16 cellular contexts compared by ENCODE assay signal in genomic region chr22:42906605-42907338, GRCh38. TPM values are rescaled to one million over a fixed set of nuclear protein-coding genes. Genes with fewer than 3 reads are reported as not detected.
A peak's percentile ranks its signal among the peaks of the same experiment; 100 is the strongest.
DNase-seq lines count a peak whose midpoint lies in the region; ATAC-seq and TF ChIP-seq lines count a peak whose summit lies in the region.
"Had no signal": no experiment of that assay in that cellular context is flagged by ENCODE, and none has a peak within 500 bp of the region (broad histone marks: within the 10 kb centered on the region; RNA-seq: fewer than 3 reads in every experiment).

No MANE protein-coding gene starts in this region.

- peaks cover 0 to 41% (median 17%) of the 10 kb centered on the region in 3 donors for H3K36me3 ChIP-seq in tibial artery

- H3K4me3 ChIP-seq in tibial artery (no peak overlapping the region), lower leg skin (ENCODE audit: low read depth, poor library complexity, severe bottlenecking) (no peak overlapping the region)
- H3K4me3 ChIP-seq: SJCRH30 had no signal

- intact Hi-C loops in tibial artery (cut with DNase I; ENCODE audit: low total_unique reads) (loop anchor here (10.0 kb wide), 2 partner anchors 58 to 108 kb away; partner anchors contain the start of gene PACSIN2), lower leg skin (cut with DNase I; ENCODE audit: low total_unique reads) (loop anchor here (5.0 kb wide), 1 partner anchor 1196 kb away; no protein-coding TSS in a partner anchor)

- peak overlapping the region; percentile 52 for H3K27ac Mint-ChIP-seq in endothelial cell (ENCODE audit: unreplicated experiment)
- H3K27ac Mint-ChIP-seq: activated CD4-positive, alpha-beta T cell treated with anti-CD3 and anti-CD28 coated beads, Interleukin-2, amount 10 ng/mL, durations not matched to agents 24 days and 14 days had no signal

- TF ChIP-seq CTCF in endothelial cell (IDR thresholded peaks at IDR 0.05; ENCODE audit: unreplicated experiment): no peak
- TF ChIP-seq CTCF in tibial artery (IDR thresholded peaks at IDR 0.05): no peak
- TF ChIP-seq CTCF in lower leg skin (IDR thresholded peaks at IDR 0.05): no peak

- no peak overlapping the region for H3K4me3 Mint-ChIP-seq in endothelial cell (ENCODE audit: unreplicated experiment)
- H3K4me3 Mint-ChIP-seq: activated CD4-positive, alpha-beta T cell treated with anti-CD3 and anti-CD28 coated beads, Interleukin-2, amount 10 ng/mL, durations not matched to agents 24 days and 14 days had no signal

- WGBS in lower leg skin, 2 donors: 36 to 54% methylated on average over 6 of the region's 6 CpGs

- no peaks in the 10 kb centered on the region for H3K9me3 ChIP-seq in tibial artery
- H3K9me3 ChIP-seq: SJCRH30 had no signal

- DNase-seq in NCI-H446 (lab: John Stamatoyannopoulos, UW) (peak; percentile 82 to 93), endothelial cell (ENCODE audit: low spot score) (no peak), medulla oblongata (ENCODE audit: extremely low spot score) (peak; percentile 62), tibial artery (peak; percentile 71 to 86), lower leg skin (ENCODE audit: low spot score in 2 of 2) (no peak), DMS53 (lab: John Stamatoyannopoulos, UW) (no peak), NCI-H146 treated with DMSO at 0.1 percent for 48 hours (lab: John Stamatoyannopoulos, UW; ENCODE audit: unreplicated experiment) (no peak)
- DNase-seq: activated CD4-positive, alpha-beta T cell treated with anti-CD3 and anti-CD28 coated beads, Interleukin-2, amount 10 ng/mL, durations not matched to agents 24 days and 14 days; DND-41; erythroblast; Karpas-422; mesenchymal stem cell; NCI-H510A treated with DMSO at 0.1 percent for 48 hours; SJCRH30; stimulated activated CD8-positive, alpha-beta memory T cell treated with anti-CD3 and anti-CD28 coated beads, Interleukin-4, amount 100 ng/mL, for 48 hours had no signal

- TF ChIP-seq POLR2A in lower leg skin (IDR thresholded peaks at IDR 0.05): no peak

- H3K27me3 Mint-ChIP-seq in endothelial cell (ENCODE audit: unreplicated experiment): peaks cover 3% of the 10 kb centered on the region
- H3K27me3 Mint-ChIP-seq: activated CD4-positive, alpha-beta T cell treated with anti-CD3 and anti-CD28 coated beads, Interleukin-2, amount 10 ng/mL, durations not matched to agents 24 days and 14 days had no signal

- peaks cover 20% of the 10 kb centered on the region for H3K36me3 Mint-ChIP-seq in endothelial cell (ENCODE audit: low read depth, unreplicated experiment)

- H3K4me1 Mint-ChIP-seq in endothelial cell (ENCODE audit: unreplicated experiment): peaks cover 56% of the 10 kb centered on the region
- H3K4me1 Mint-ChIP-seq: activated CD4-positive, alpha-beta T cell treated with anti-CD3 and anti-CD28 coated beads, Interleukin-2, amount 10 ng/mL, durations not matched to agents 24 days and 14 days had no signal

- peak overlapping the region; percentile 78 to 87 for H3K27ac ChIP-seq in tibial artery

- ATAC-seq in HG03039 (IDR thresholded peaks at IDR 0.05; ENCODE audit: unreplicated experiment): no peak

- H3K4me1 ChIP-seq in tibial artery: peaks cover 0 to 94% (median 63%) of the 10 kb centered on the region in 4 donors

- H3K9me3 Mint-ChIP-seq in endothelial cell (ENCODE audit: unreplicated experiment): no peaks in the 10 kb centered on the region
- H3K9me3 Mint-ChIP-seq: activated CD4-positive, alpha-beta T cell treated with anti-CD3 and anti-CD28 coated beads, Interleukin-2, amount 10 ng/mL, durations not matched to agents 24 days and 14 days had no signal

- H3K27me3 ChIP-seq in tibial artery: no peaks in the 10 kb centered on the region
- H3K27me3 ChIP-seq: SJCRH30 had no signal

RNA-seq across cellular contexts. Expression of gene ARFGAP3, which starts 49.7 kb away (rescaled TPM):
- 29.8 TPM for total RNA-seq in endothelial cell (ENCODE audit: unreplicated experiment)
- total RNA-seq in lower leg skin: 10 to 100 TPM; 22.9 to 47.2 (median 31.2) TPM

Comparison
In these comparisons a context has a peak if more than half of its experiments do, and no peak if none do; other contexts are left out.
1. DNase-seq: peak in NCI-H446 (2 of 2), medulla oblongata (single experiment) and tibial artery (2 of 2); none in endothelial cell (single experiment), lower leg skin (0 of 2), DMS53 (single experiment) and NCI-H146 treated with DMSO at 0.1 percent for 48 hours (single experiment).